In the genomic region with DNA sequence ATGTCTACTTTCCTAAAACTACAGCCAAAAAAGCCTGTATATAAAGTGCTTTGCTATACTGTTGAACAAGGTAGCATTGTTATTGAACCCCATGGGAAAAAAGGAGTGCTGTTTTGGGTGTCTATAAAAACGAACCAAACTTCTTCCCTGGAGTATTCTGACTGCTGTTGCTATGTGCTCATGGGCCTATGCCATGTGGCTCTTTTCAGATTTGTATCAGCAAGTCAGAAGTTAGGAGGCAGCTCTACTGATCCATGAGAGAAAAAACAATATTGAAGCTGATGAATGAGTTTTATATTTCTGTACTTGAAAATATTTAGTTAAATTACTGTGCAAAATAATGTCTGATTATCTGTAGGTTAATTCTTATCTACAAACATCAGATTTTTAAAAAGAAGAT, we compare ENCODE assay signal across 23 cellular contexts.
"Had no signal": no experiment of that assay in that cellular context is flagged by ENCODE, and none has a peak within 500 bp of the region (broad histone marks: within the 10 kb centered on the region; RNA-seq: fewer than 3 reads in every experiment).

No MANE protein-coding gene starts in this region.

- H3K36me3 ChIP-seq: brain microvascular endothelial cell, esophagus muscularis mucosa, gastroesophageal sphincter, neutrophil, right lobe of liver, thoracic aorta, uterus had no signal

- DNase-seq: activated CD4-positive, alpha-beta T cell treated with anti-CD3 and anti-CD28 coated beads for 4 hours; activated CD4-positive, alpha-beta T cell treated with anti-CD3 and anti-CD28 coated beads, Interleukin-2, amount 50 U/mL, for 4 hours; activated CD8-positive, alpha-beta memory T cell treated with anti-CD3 and anti-CD28 coated beads for 24 hours; activated effector memory CD4-positive, alpha-beta T cell treated with Interleukin-2 at 50 U/mL for 16 hours; activated naive CD4-positive, alpha-beta T cell treated with anti-CD3 and anti-CD28 coated beads for 36 hours; activated naive CD8-positive, alpha-beta T cell treated with anti-CD3 and anti-CD28 coated beads, Interleukin-2, amount 10 ng/mL, durations not matched to agents 7 days and 5 days; amniotic stem cell; brain microvascular endothelial cell; central memory CD4-positive, alpha-beta T cell; islet precursor cell; left ventricle myocardium superior; nephron progenitor cell; right lobe of liver; stimulated activated CD4-positive, alpha-beta T cell treated with anti-CD3 and anti-CD28 coated beads, Interleukin-2, amount 100 ng/mL, for 48 hours; stimulated activated naive CD8-positive, alpha-beta T cell treated with anti-CD3 and anti-CD28 coated beads, Interleukin-15, Interleukin-2, amounts not matched to agents 100 U/mL and 50 U/mL, for 24 hours; trophoblast cell; uterus had no signal

- H3K36me3 Mint-ChIP-seq: activated naive CD8-positive, alpha-beta T cell treated with anti-CD3 and anti-CD28 coated beads, Interleukin-2, amount 10 ng/mL, durations not matched to agents 7 days and 5 days had no signal

- H3K9me3 ChIP-seq: esophagus muscularis mucosa, gastroesophageal sphincter, neutrophil, right lobe of liver, thoracic aorta, uterus had no signal

- H3K4me2 ChIP-seq: hepatocyte had no signal

- H3K4me3 ChIP-seq: esophagus muscularis mucosa, gastroesophageal sphincter, hepatocyte, right lobe of liver, thoracic aorta, uterus had no signal

- H3K27ac Mint-ChIP-seq: activated naive CD4-positive, alpha-beta T cell treated with anti-CD3 and anti-CD28 coated beads for 36 hours; activated naive CD8-positive, alpha-beta T cell treated with anti-CD3 and anti-CD28 coated beads, Interleukin-2, amount 10 ng/mL, durations not matched to agents 7 days and 5 days had no signal

- H3K4me1 Mint-ChIP-seq: activated naive CD8-positive, alpha-beta T cell treated with anti-CD3 and anti-CD28 coated beads, Interleukin-2, amount 10 ng/mL, durations not matched to agents 7 days and 5 days had no signal

- H3K27me3 Mint-ChIP-seq: activated naive CD8-positive, alpha-beta T cell treated with anti-CD3 and anti-CD28 coated beads, Interleukin-2, amount 10 ng/mL, durations not matched to agents 7 days and 5 days had no signal

- H3K9me3 Mint-ChIP-seq: activated naive CD4-positive, alpha-beta T cell treated with anti-CD3 and anti-CD28 coated beads for 36 hours; activated naive CD8-positive, alpha-beta T cell treated with anti-CD3 and anti-CD28 coated beads, Interleukin-2, amount 10 ng/mL, durations not matched to agents 7 days and 5 days had no signal

- H3K4me3 Mint-ChIP-seq: activated naive CD4-positive, alpha-beta T cell treated with anti-CD3 and anti-CD28 coated beads for 36 hours; activated naive CD8-positive, alpha-beta T cell treated with anti-CD3 and anti-CD28 coated beads, Interleukin-2, amount 10 ng/mL, durations not matched to agents 7 days and 5 days; nephron progenitor cell had no signal

- H3K27ac ChIP-seq: brain microvascular endothelial cell, esophagus muscularis mucosa, gastroesophageal sphincter, hepatocyte, neutrophil, right lobe of liver, thoracic aorta, uterus, VCaP had no signal

- H2AFZ ChIP-seq: hepatocyte had no signal

- H3K27me3 ChIP-seq: brain microvascular endothelial cell, esophagus muscularis mucosa, gastroesophageal sphincter, hepatocyte, neutrophil, right lobe of liver, uterus had no signal

- H3K4me1 ChIP-seq: right lobe of liver had no signal
